17 cellular contexts compared by ENCODE assay signal in the genomic region with DNA sequence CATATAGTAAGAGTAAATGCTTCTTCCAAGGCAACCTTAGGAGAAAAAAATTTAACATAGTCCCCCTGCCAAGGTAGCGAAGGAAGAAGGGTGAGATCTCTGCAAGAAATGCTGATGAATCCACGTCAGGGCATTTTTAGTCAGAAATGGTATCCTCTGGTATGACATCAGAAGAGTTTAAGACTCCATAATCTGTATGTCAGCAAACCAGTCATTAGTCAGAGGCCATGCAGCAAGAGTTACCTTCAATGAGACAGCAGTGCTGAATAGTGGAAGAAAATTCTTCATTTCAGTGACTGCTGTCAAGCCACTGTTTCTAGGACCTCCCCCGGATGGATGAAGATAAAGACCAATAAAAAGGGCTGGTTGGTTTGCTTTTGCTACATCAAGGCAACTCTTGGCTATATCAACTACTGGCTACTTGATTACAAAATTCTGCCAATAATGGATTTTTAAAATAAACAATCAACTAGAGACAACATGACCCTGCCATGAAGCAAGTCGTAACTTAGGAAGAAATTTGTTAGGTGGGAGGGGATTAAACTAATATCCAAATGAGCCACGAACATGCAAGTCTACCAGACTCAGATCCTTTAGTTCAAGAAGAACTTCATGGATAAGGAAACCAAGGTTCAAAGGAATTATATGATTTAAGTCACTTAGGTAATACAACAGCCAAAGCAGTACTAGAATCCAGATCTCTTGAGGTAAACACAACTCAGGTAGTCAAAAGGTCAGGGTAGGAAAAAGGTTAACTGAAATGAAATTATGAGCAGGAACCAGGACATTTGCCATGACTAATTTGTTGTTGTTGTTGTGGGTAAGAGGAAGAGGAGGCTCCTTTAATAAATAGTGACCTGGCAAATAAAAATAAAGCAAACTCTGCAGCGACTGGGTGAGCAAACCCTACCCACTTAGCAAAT. TPM values are rescaled to one million over a fixed set of nuclear protein-coding genes. Genes with fewer than 3 reads are reported as not detected.
DNase-seq lines count a peak whose midpoint lies in the region; ATAC-seq and TF ChIP-seq lines count a peak whose summit lies in the region.
"Had no signal": no experiment of that assay in that cellular context is flagged by ENCODE, and none has a peak within 500 bp of the region (broad histone marks: within the 10 kb centered on the region; RNA-seq: fewer than 3 reads in every experiment).

No MANE protein-coding gene starts in this region.

- ATAC-seq in WTC11 (no peak), right lobe of liver (peak; percentile 84 to 92 (median 90))

- no peaks in the 10 kb centered on the region for H3F3A ChIP-seq in smooth muscle cell (ENCODE audit: low read depth)

- H2AFZ ChIP-seq in smooth muscle cell (ENCODE audit: low read depth) = no peak overlapping the region

- H3K4me3 ChIP-seq in right lobe of liver (no peak overlapping the region), smooth muscle cell (no peak overlapping the region)

- peaks cover 0 to 13% (median 5%) of the 10 kb centered on the region in 4 donors for H3K4me1 ChIP-seq in right lobe of liver
- H3K4me1 ChIP-seq in smooth muscle cell (ENCODE audit: low read depth) = no peaks in the 10 kb centered on the region
- H3K4me1 ChIP-seq: Caco-2 had no signal

- H3K9me3 Mint-ChIP-seq in activated T-cell treated with anti-CD3 and anti-CD28 coated beads, Interleukin-2, amount 50 U/mL, for 24 hours = no peaks in the 10 kb centered on the region
- no peaks in the 10 kb centered on the region for H3K9me3 Mint-ChIP-seq in WTC11
- no peaks in the 10 kb centered on the region for H3K9me3 Mint-ChIP-seq in glutamatergic neuron (ENCODE audit: unreplicated experiment)
- no peaks in the 10 kb centered on the region for H3K9me3 Mint-ChIP-seq in activated CD4-positive, alpha-beta memory T cell treated with anti-CD3 and anti-CD28 coated beads for 36 hours
- H3K9me3 Mint-ChIP-seq: CD8-positive, alpha-beta memory T cell; IgD-negative memory B cell had no signal

- POLR2A ChIA-PET in WTC11 (lab: Charles Lee) = no interaction called here
- POLR2A ChIA-PET in activated CD4-positive, alpha-beta memory T cell treated with anti-CD3 and anti-CD28 coated beads for 36 hours (lab: Charles Lee) = no interaction called here

- peaks cover 4% of the 10 kb centered on the region for H3K79me2 ChIP-seq in smooth muscle cell (ENCODE audit: low read depth)

- H3K4me3 Mint-ChIP-seq in activated T-cell treated with anti-CD3 and anti-CD28 coated beads, Interleukin-2, amount 50 U/mL, for 24 hours = no peak overlapping the region
- H3K4me3 Mint-ChIP-seq in WTC11 = no peak overlapping the region
- H3K4me3 Mint-ChIP-seq in glutamatergic neuron (ENCODE audit: unreplicated experiment) = no peak overlapping the region
- no peak overlapping the region for H3K4me3 Mint-ChIP-seq in activated CD4-positive, alpha-beta memory T cell treated with anti-CD3 and anti-CD28 coated beads for 36 hours
- H3K4me3 Mint-ChIP-seq: CD8-positive, alpha-beta memory T cell; IgD-negative memory B cell had no signal

- WGBS in right lobe of liver (ENCODE audit: insufficient coverage, low coverage, low lambda C conversion rate, missing lambda C conversion rate) = 54% methylated on average over 6 of the region's 6 CpGs
- 80% methylated on average over 6 of the region's 6 CpGs for WGBS in smooth muscle cell (ENCODE audit: low lambda C conversion rate)

- H3K27me3 ChIP-seq in right lobe of liver (no peaks in the 10 kb centered on the region), smooth muscle cell (ENCODE audit: low read depth) (no peaks in the 10 kb centered on the region)

- no peaks in the 10 kb centered on the region for H3K27me3 Mint-ChIP-seq in activated T-cell treated with anti-CD3 and anti-CD28 coated beads, Interleukin-2, amount 50 U/mL, for 24 hours
- H3K27me3 Mint-ChIP-seq in WTC11 (ENCODE audit: low read depth) (no peaks in the 10 kb centered on the region), glutamatergic neuron (ENCODE audit: unreplicated experiment) (no peaks in the 10 kb centered on the region)
- no peaks in the 10 kb centered on the region for H3K27me3 Mint-ChIP-seq in activated CD4-positive, alpha-beta memory T cell treated with anti-CD3 and anti-CD28 coated beads for 36 hours
- H3K27me3 Mint-ChIP-seq: CD8-positive, alpha-beta memory T cell; IgD-negative memory B cell had no signal

- H4K20me1 ChIP-seq in smooth muscle cell (ENCODE audit: low read depth) = peaks cover 3% of the 10 kb centered on the region

- no peak for TF ChIP-seq POLR2A in right lobe of liver (IDR thresholded peaks at IDR 0.05)

- H3K27ac ChIP-seq in right lobe of liver (peak overlapping the region; percentile 32 to 49 (median 36)), smooth muscle cell (ENCODE audit: low read depth) (peak overlapping the region; percentile 55)
- H3K27ac ChIP-seq: 22Rv1 had no signal

- H3K36me3 Mint-ChIP-seq in activated T-cell treated with anti-CD3 and anti-CD28 coated beads, Interleukin-2, amount 50 U/mL, for 24 hours (ENCODE audit: low read depth) = peaks cover 90% of the 10 kb centered on the region
- H3K36me3 Mint-ChIP-seq in WTC11 (peaks cover 21% of the 10 kb centered on the region), glutamatergic neuron (ENCODE audit: unreplicated experiment) (no peaks in the 10 kb centered on the region)
- H3K36me3 Mint-ChIP-seq in activated CD4-positive, alpha-beta memory T cell treated with anti-CD3 and anti-CD28 coated beads for 36 hours = peaks cover 23% of the 10 kb centered on the region

- CTCF ChIA-PET in WTC11 (lab: Charles Lee) = interaction anchor here (2.5 kb wide), 1 partner anchor 16 kb away, joined by 9 read pairs; no protein-coding TSS in a partner anchor
- CTCF ChIA-PET in activated CD4-positive, alpha-beta memory T cell treated with anti-CD3 and anti-CD28 coated beads for 36 hours (lab: Charles Lee) = interaction anchor here (1.1 kb wide), 2 partner anchors 16 kb away, joined by 3 to 4 read pairs; no protein-coding TSS in a partner anchor

- H3K36me3 ChIP-seq in right lobe of liver (peaks cover 0 to 8% (median 0%) of the 10 kb centered on the region in 4 donors), smooth muscle cell (ENCODE audit: low read depth) (peaks cover 4% of the 10 kb centered on the region)

- TF ChIP-seq CTCF in WTC11 (IDR thresholded peaks at IDR 0.05) = no peak
- no peak for TF ChIP-seq CTCF in right lobe of liver (IDR thresholded peaks at IDR 0.05)
- TF ChIP-seq CTCF in smooth muscle cell (IDR thresholded peaks at IDR 0.05; ENCODE audit: borderline replicate concordance, insufficient read depth, poor library complexity, severe bottlenecking) = no peak
- TF ChIP-seq CTCF in glutamatergic neuron (IDR thresholded peaks at IDR 0.05; ENCODE audit: partially characterized antibody, unreplicated experiment) = no peak

- H3K27ac Mint-ChIP-seq in activated T-cell treated with anti-CD3 and anti-CD28 coated beads, Interleukin-2, amount 50 U/mL, for 24 hours = peak overlapping the region; percentile 0
- H3K27ac Mint-ChIP-seq in WTC11 (peak overlapping the region; percentile 48; the same call in 1 of the 2 replicates), glutamatergic neuron (ENCODE audit: unreplicated experiment) (no peak overlapping the region)
- H3K27ac Mint-ChIP-seq in activated CD4-positive, alpha-beta memory T cell treated with anti-CD3 and anti-CD28 coated beads for 36 hours = no peak overlapping the region
- H3K27ac Mint-ChIP-seq: IgD-negative memory B cell had no signal

- H3K4me2 ChIP-seq in smooth muscle cell = no peak overlapping the region

- no peaks in the 10 kb centered on the region for H3K9me3 ChIP-seq in right lobe of liver
- H3K9me3 ChIP-seq in smooth muscle cell (replicated peaks; ENCODE audit: low read depth) = no peaks in the 10 kb centered on the region
- H3K9me3 ChIP-seq: Caco-2 had no signal

- peaks cover 7% of the 10 kb centered on the region for H3K4me1 Mint-ChIP-seq in activated T-cell treated with anti-CD3 and anti-CD28 coated beads, Interleukin-2, amount 50 U/mL, for 24 hours (ENCODE audit: low read depth)
- H3K4me1 Mint-ChIP-seq in WTC11 (no peaks in the 10 kb centered on the region), glutamatergic neuron (ENCODE audit: low read depth, unreplicated experiment) (no peaks in the 10 kb centered on the region)
- peaks cover 9% of the 10 kb centered on the region for H3K4me1 Mint-ChIP-seq in activated CD4-positive, alpha-beta memory T cell treated with anti-CD3 and anti-CD28 coated beads for 36 hours (ENCODE audit: low read depth)
- H3K4me1 Mint-ChIP-seq: IgD-negative memory B cell had no signal

- intact Hi-C loops in right lobe of liver (cut with DNase I) = no loop called here
- intact Hi-C loops in activated CD4-positive, alpha-beta memory T cell treated with anti-CD3 and anti-CD28 coated beads for 36 hours (cut with micrococcal nuclease) = no loop called here

- H3K9ac ChIP-seq in smooth muscle cell (ENCODE audit: low read depth) = no peak overlapping the region

- no peak for DNase-seq in activated T-cell treated with anti-CD3 and anti-CD28 coated beads, Interleukin-2, amount 50 U/mL, for 24 hours
- no peak for DNase-seq in activated T-cell treated with anti-CD3 and anti-CD28 coated beads for 4 hours
- no peak for DNase-seq in WTC11 (ENCODE audit: low spot score)
- DNase-seq in right lobe of liver = no peak
- DNase-seq in smooth muscle cell (lab: John Stamatoyannopoulos, UW; ENCODE audit: unreplicated experiment) = no peak
- no peak for DNase-seq in NCI-H2196 treated with DMSO at 0.1 percent for 48 hours (lab: John Stamatoyannopoulos, UW; ENCODE audit: unreplicated experiment)
- DNase-seq in glutamatergic neuron = no peak
- no peak for DNase-seq in activated CD4-positive, alpha-beta memory T cell treated with anti-CD3 and anti-CD28 coated beads for 36 hours
- DNase-seq: Caco-2; CD8-positive, alpha-beta memory T cell; DND-41; GDM1 had no signal

RNA-seq across cellular contexts. Expression of a gene that starts 25.6 kb away (rescaled TPM):
- total RNA-seq in WTC11 (2021) = not detected in 3 replicates
- total RNA-seq in right lobe of liver = not detected
- total RNA-seq in smooth muscle cell = not detected in 2 replicates
- polyA plus RNA-seq in smooth muscle cell = not detected in 2 replicates
- total RNA-seq in glutamatergic neuron (ENCODE audit: unreplicated experiment) = not detected
- total RNA-seq in activated CD4-positive, alpha-beta memory T cell treated with anti-CD3 and anti-CD28 coated beads for 36 hours = not detected
- total RNA-seq: A673; CD8-positive, alpha-beta memory T cell; H4 had no signal
- polyA plus RNA-seq: BJ; CD8-positive, alpha-beta memory T cell; IgD-negative memory B cell had no signal

RNA-seq across cellular contexts. Expression of a gene that starts 37.0 kb away (rescaled TPM):
- total RNA-seq in WTC11 (2021) (not detected in 3 replicates), right lobe of liver (1 to 10 TPM in 4 of 6 experiments, not detected in 2; 1.8 to 3.3 (median 2.7) TPM), smooth muscle cell (not detected in 2 replicates), glutamatergic neuron (ENCODE audit: unreplicated experiment) (not detected)
- polyA plus RNA-seq in smooth muscle cell = not detected in 2 replicates
- total RNA-seq in activated CD4-positive, alpha-beta memory T cell treated with anti-CD3 and anti-CD28 coated beads for 36 hours = not detected
- total RNA-seq: A673; CD8-positive, alpha-beta memory T cell; H4 had no signal
- polyA plus RNA-seq: BJ; CD8-positive, alpha-beta memory T cell; IgD-negative memory B cell had no signal

Comparison
In these comparisons a context has a peak if more than half of its experiments do, and no peak if none do; other contexts are left out.
1. H3K27ac Mint-ChIP-seq: peak in activated T-cell treated with anti-CD3 and anti-CD28 coated beads, Interleukin-2, amount 50 U/mL, for 24 hours (single experiment) and WTC11 (single experiment); none in glutamatergic neuron (single experiment) and activated CD4-positive, alpha-beta memory T cell treated with anti-CD3 and anti-CD28 coated beads for 36 hours (single experiment).